In genomic region chr6:148760568-148761531, GRCh38 we compare ENCODE assay signal across 1 cellular context.
TF ChIP-seq lines count a peak whose summit lies in the region.

No MANE protein-coding gene starts in this region.

TF ChIP-seq in WTC11, 78 proteins besides CTCF, POLR2A, EP300 and RAD21 (continued from another document):
- TF ChIP-seq ZNF219 (CRISPR knock-in tag; IDR thresholded peaks at IDR 0.05; ENCODE audit: borderline replicate concordance), result no peak
- no peak for TF ChIP-seq MXD4 (CRISPR knock-in tag; IDR thresholded peaks at IDR 0.05; ENCODE audit: borderline replicate concordance)
- TF ChIP-seq ZBTB21 (CRISPR knock-in tag; IDR thresholded peaks at IDR 0.05; ENCODE audit: borderline replicate concordance), result 0 out of 2 replicates have a peak, but pooled peaks have one; percentile 49
- TF ChIP-seq ZNF263 (CRISPR knock-in tag; IDR thresholded peaks at IDR 0.05; ENCODE audit: low read depth), result no peak
- no peak for TF ChIP-seq FOXP1 (CRISPR knock-in tag; IDR thresholded peaks at IDR 0.05; ENCODE audit: borderline replicate concordance)
- no peak for TF ChIP-seq NFATC4 (CRISPR knock-in tag; IDR thresholded peaks at IDR 0.05)
- TF ChIP-seq NR1H2 (CRISPR knock-in tag; IDR thresholded peaks at IDR 0.05), result no peak
- no peak for TF ChIP-seq MYBL2 (CRISPR knock-in tag; IDR thresholded peaks at IDR 0.05)
- TF ChIP-seq JAZF1 (CRISPR knock-in tag; IDR thresholded peaks at IDR 0.05), result no peak
- TF ChIP-seq GRHL2 (CRISPR knock-in tag; IDR thresholded peaks at IDR 0.05; ENCODE audit: insufficient replicate concordance, severe bottlenecking), result no peak
- no peak for TF ChIP-seq OVOL2 (CRISPR knock-in tag; IDR thresholded peaks at IDR 0.05; ENCODE audit: borderline replicate concordance)
TF ChIP-seq in WTC11: peak in this region for 3.
